Comparison of ENCODE assay signal across 13 cellular contexts in the genomic region with DNA sequence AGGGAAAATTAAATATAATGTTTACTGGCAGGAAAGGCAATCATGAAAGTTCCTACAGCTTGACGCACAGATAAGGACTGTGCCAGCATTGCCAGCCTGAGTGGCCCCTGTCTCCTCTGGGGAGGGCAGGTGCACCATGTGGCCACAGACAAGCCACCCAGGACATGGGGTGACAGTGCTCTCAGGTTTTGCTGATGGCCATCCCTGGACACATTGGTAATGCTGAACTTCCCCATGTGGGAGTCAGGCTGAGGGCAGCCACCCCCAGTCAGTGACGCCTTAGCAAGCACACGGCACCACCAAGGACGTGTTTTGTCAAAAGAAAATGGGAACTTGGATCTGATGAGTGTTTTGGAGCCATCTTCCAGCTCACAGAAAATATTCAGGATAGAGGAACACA.
DNase-seq lines count a peak whose midpoint lies in the region; ATAC-seq, FAIRE-seq and TF ChIP-seq lines count a peak whose summit lies in the region.
"Had no signal": no experiment of that assay in that cellular context is flagged by ENCODE, and none has a peak within 500 bp of the region (broad histone marks: within the 10 kb centered on the region; RNA-seq: fewer than 3 reads in every experiment).

No MANE protein-coding gene starts in this region.

- H3K27ac ChIP-seq in H1 (ENCODE audit: low read depth, low read length) (no peak overlapping the region), neuronal stem cell (replicated peaks; ENCODE audit: low read length) (no peak overlapping the region), spleen (no peak overlapping the region)
- H3K27ac ChIP-seq: BLaER1, GM23248 had no signal

- no peak for TF ChIP-seq CTCF in H1 (IDR thresholded peaks at IDR 0.05; ENCODE audit: control extremely low read depth in 1 of 3, insufficient read depth in 1 of 3, low read depth in 1 of 3, low read length in 3 of 3)
- no peak for TF ChIP-seq CTCF in spleen (IDR thresholded peaks at IDR 0.05 in 8 of 11, conservative IDR thresholded peaks at IDR 0.05 in 3 of 11)
- TF ChIP-seq CTCF in nephron progenitor cell (IDR thresholded peaks at IDR 0.05), result no peak

- no peaks in the 10 kb centered on the region for H3K79me2 ChIP-seq in H1 (ENCODE audit: control insufficient read depth in 1 of 2, insufficient read depth in 2 of 2, low read length in 2 of 2)

- H3K4me3 ChIP-seq in H1 (ENCODE audit: extremely low read depth in 1 of 4, insufficient read depth in 2 of 4, low read depth in 3 of 4, low read length in 4 of 4) (no peak overlapping the region), neuronal stem cell (ENCODE audit: low read length in 2 of 2) (no peak overlapping the region), spleen (no peak overlapping the region), MG63 (no peak overlapping the region)
- H3K4me3 ChIP-seq: BLaER1, GM23248 had no signal

- H3K79me1 ChIP-seq in H1 (ENCODE audit: low read depth, low read length) (no peaks in the 10 kb centered on the region), neuronal stem cell (ENCODE audit: low read depth, low read length) (no peaks in the 10 kb centered on the region)

- H3K23ac ChIP-seq in H1 (ENCODE audit: insufficient read length), result no peak overlapping the region
- H3K23ac ChIP-seq in neuronal stem cell (ENCODE audit: low read depth, low read length, poor library complexity), result peak overlapping the region; percentile 34

- peak overlapping the region; percentile 88; the same call in 1 of the 2 replicates for H2AK5ac ChIP-seq in H1 (ENCODE audit: low read depth, low read length)
- H2AK5ac ChIP-seq in neuronal stem cell (ENCODE audit: low read depth, low read length), result no peak overlapping the region

- no peaks in the 10 kb centered on the region for H3K9me3 ChIP-seq in H1 (ENCODE audit: insufficient read depth in 2 of 2, low read depth in 1 of 2, low read length in 1 of 2)
- no peaks in the 10 kb centered on the region for H3K9me3 ChIP-seq in neuronal stem cell (replicated peaks in 1 of 2; ENCODE audit: control insufficient read depth in 2 of 2, insufficient read depth in 1 of 2, low read depth in 1 of 2, low read length in 2 of 2)
- no peaks in the 10 kb centered on the region for H3K9me3 ChIP-seq in spleen
- no peaks in the 10 kb centered on the region for H3K9me3 ChIP-seq in MG63
- H3K9me3 ChIP-seq: BLaER1 had no signal

- H3K9ac ChIP-seq in H1 (replicated peaks in 1 of 4; ENCODE audit: extremely low read depth in 1 of 4, low read depth in 3 of 4, low read length in 3 of 4) (no peak overlapping the region), neuronal stem cell (ENCODE audit: low read depth, low read length, poor library complexity) (no peak overlapping the region)
- H3K9ac ChIP-seq: BLaER1, GM23248 had no signal

- no peak for TF ChIP-seq RAD21 in H1 (IDR thresholded peaks at IDR 0.05 in 1 of 2, conservative IDR thresholded peaks at IDR 0.05 in 1 of 2; ENCODE audit: low read depth in 2 of 2, low read length in 2 of 2)

- H3K18ac ChIP-seq in H1 (ENCODE audit: extremely low read depth, low read length) (no peak overlapping the region), neuronal stem cell (ENCODE audit: low read length) (peak overlapping the region; percentile 22)

- no peak for TF ChIP-seq EP300 in H1 (IDR thresholded peaks at IDR 0.05; ENCODE audit: borderline replicate concordance in 1 of 2, low read depth in 2 of 2, low read length in 2 of 2)

- H4K8ac ChIP-seq in H1 (ENCODE audit: extremely low read depth, insufficient read depth, low read length), result no peak overlapping the region
- H4K8ac ChIP-seq in neuronal stem cell (ENCODE audit: low read depth, low read length), result no peak overlapping the region

- peaks cover 35% of the 10 kb centered on the region for H3K27me3 Mint-ChIP-seq in nephron progenitor cell (ENCODE audit: low read depth, poor library complexity)

- CTCF ChIA-PET in H1 (lab: Charles Lee; ENCODE audit: partially characterized antibody), result no interaction called here

- intact Hi-C loops in spleen (cut with DNase I; ENCODE audit: low total_unique reads), result no loop called here

- H4K91ac ChIP-seq in H1 (replicated peaks; ENCODE audit: insufficient read length, low read length) (peak overlapping the region; percentile 25), neuronal stem cell (ENCODE audit: low read depth, low read length, poor library complexity) (no peak overlapping the region)

- H2BK15ac ChIP-seq in H1 (ENCODE audit: low read length) (no peak overlapping the region), neuronal stem cell (ENCODE audit: low read length) (no peak overlapping the region)

- no peak for FAIRE-seq in H1 (lab: Jason Lieb, UNC)

- H3K56ac ChIP-seq in H1 (replicated peaks; ENCODE audit: insufficient read length, low read depth, low read length), result no peak overlapping the region

- H3K36me3 ChIP-seq in H1 (ENCODE audit: control insufficient read depth in 2 of 4, insufficient read depth in 4 of 4, low read length in 3 of 4), result no peaks in the 10 kb centered on the region
- no peaks in the 10 kb centered on the region for H3K36me3 ChIP-seq in neuronal stem cell (replicated peaks in 1 of 2; ENCODE audit: control insufficient read depth in 2 of 2, insufficient read depth in 2 of 2, low read length in 2 of 2)
- H3K36me3 ChIP-seq in spleen, result no peaks in the 10 kb centered on the region
- no peaks in the 10 kb centered on the region for H3K36me3 ChIP-seq in MG63
- H3K36me3 ChIP-seq: BLaER1 had no signal

- H3K4me3 Mint-ChIP-seq in nephron progenitor cell, result no peak overlapping the region
- H3K4me3 Mint-ChIP-seq: CD8-positive, alpha-beta memory T cell had no signal

- H3K14ac ChIP-seq in H1 (ENCODE audit: insufficient read length) (no peak overlapping the region), neuronal stem cell (ENCODE audit: low read length) (no peak overlapping the region)

- peak overlapping the region; percentile 29; the same call in 1 of the 2 replicates for H2BK20ac ChIP-seq in H1 (ENCODE audit: low read length)

- ATAC-seq in GM18870 (IDR thresholded peaks at IDR 0.05; ENCODE audit: unreplicated experiment), result no peak

- POLR2A ChIA-PET in H1 (lab: Charles Lee; ENCODE audit: partially characterized antibody), result no interaction called here

- peak; percentile 34 for DNase-seq in activated CD8-positive, alpha-beta memory T cell treated with anti-CD3 and anti-CD28 coated beads, Interleukin-2, amount 50 U/mL, for 48 hours
- DNase-seq in activated CD8-positive, alpha-beta memory T cell treated with anti-CD3 and anti-CD28 coated beads, Interleukin-2, amount 50 U/mL, for 4 hours, result no peak
- DNase-seq in H1 (ENCODE audit: low read depth in 1 of 2, low spot score in 2 of 2), result peak in 1 of 2 experiments; percentile 37
- DNase-seq in neuronal stem cell (ENCODE audit: low spot score), result no peak
- DNase-seq in spleen, result peak; percentile 51
- no peak for DNase-seq in nephron progenitor cell
- DNase-seq in MG63, result no peak
- DNase-seq: 8988T; AML-193; CD8-positive, alpha-beta memory T cell; GM23248 had no signal

- no peak overlapping the region; the same call in 1 of the 2 replicates for H2BK5ac ChIP-seq in H1 (ENCODE audit: low read depth, low read length)
- no peak overlapping the region for H2BK5ac ChIP-seq in neuronal stem cell (ENCODE audit: low read length)

- WGBS in H1 (ENCODE audit: extremely low coverage in 1 of 2, insufficient coverage in 1 of 2, insufficient read length in 1 of 2, insufficient replicate concordance in 2 of 2, low coverage in 1 of 2, low lambda C conversion rate in 2 of 2, missing lambda C conversion rate in 1 of 2), 2 experiments, result 87% methylated on average over 4 of the region's 4 CpGs; no CpG with 5 or more reads in 1 of the 2 experiments
- no CpG with 5 or more reads among the region's 4 CpGs for WGBS in neuronal stem cell (ENCODE audit: extremely low coverage in 2 of 2, insufficient read length in 2 of 2, insufficient replicate concordance in 1 of 2), 2 donors
- WGBS in spleen, 5 donors, result 61 to 80% (median 69%) methylated on average over 4 of the region's 4 CpGs

- H2BK12ac ChIP-seq in H1 (ENCODE audit: low read depth, low read length) (peak overlapping the region; percentile 97; the same call in 1 of the 2 replicates), neuronal stem cell (ENCODE audit: low read length) (no peak overlapping the region)

- H3K4me2 ChIP-seq in H1 (ENCODE audit: insufficient read depth in 1 of 2, low read depth in 2 of 2, low read length in 2 of 2) (no peak overlapping the region), neuronal stem cell (ENCODE audit: insufficient read depth, low read length, poor library complexity, severe bottlenecking) (no peak overlapping the region)
- H3K4me2 ChIP-seq: BLaER1 had no signal

- TF ChIP-seq POLR2A in H1 (IDR thresholded peaks at IDR 0.05; ENCODE audit: control extremely low read depth in 1 of 2, low read depth in 2 of 2, low read length in 2 of 2) (no peak), spleen (IDR thresholded peaks at IDR 0.05) (no peak)

- H4K5ac ChIP-seq in H1 (ENCODE audit: insufficient read length, low read depth, low read length), result no peak overlapping the region

- no peak overlapping the region for H3K27ac Mint-ChIP-seq in nephron progenitor cell
- H3K27ac Mint-ChIP-seq: CD8-positive, alpha-beta memory T cell had no signal

- no peak overlapping the region for H2AFZ ChIP-seq in H1 (ENCODE audit: low read length)
- no peak overlapping the region for H2AFZ ChIP-seq in neuronal stem cell (ENCODE audit: low read length)
- H2AFZ ChIP-seq: GM23248 had no signal

- H3K23me2 ChIP-seq in H1 (ENCODE audit: low read depth, low read length), result no peaks in the 10 kb centered on the region

- no peaks in the 10 kb centered on the region for H3K36me3 Mint-ChIP-seq in nephron progenitor cell (ENCODE audit: low read depth)
- H3K36me3 Mint-ChIP-seq: CD8-positive, alpha-beta memory T cell had no signal

- H3K27me3 ChIP-seq in H1 (replicated peaks in 1 of 4; ENCODE audit: control insufficient read depth in 3 of 4, extremely low read depth in 1 of 4, insufficient read depth in 3 of 4, low read length in 3 of 4) (peaks cover 0 to 3% (median 0%) of the 10 kb centered on the region in 4 experiments; a peak in 5 of 7 replicates), neuronal stem cell (ENCODE audit: control insufficient read depth in 3 of 3, insufficient read depth in 3 of 3, low read depth in 1 of 3, low read length in 3 of 3) (peaks cover 0 to 8% (median 0%) of the 10 kb centered on the region in 3 experiments), spleen (replicated peaks in 1 of 7) (peaks cover 0 to 71% (median 15%) of the 10 kb centered on the region in 7 donors), MG63 (no peaks in the 10 kb centered on the region; the same call in 1 of the 2 replicates)
- H3K27me3 ChIP-seq: BLaER1 had no signal

- H3K9me3 Mint-ChIP-seq in nephron progenitor cell, result no peaks in the 10 kb centered on the region
- H3K9me3 Mint-ChIP-seq: CD8-positive, alpha-beta memory T cell had no signal

- H2BK120ac ChIP-seq in H1 (replicated peaks; ENCODE audit: low read depth, low read length), result peak overlapping the region; percentile 21
- H2BK120ac ChIP-seq in neuronal stem cell (ENCODE audit: low read depth, low read length), result no peak overlapping the region

- H3K4me1 ChIP-seq in H1 (replicated peaks in 1 of 4; ENCODE audit: control insufficient read depth in 3 of 4, insufficient read depth in 4 of 4, low read length in 3 of 4), result peaks cover 2 to 12% (median 6%) of the 10 kb centered on the region in 4 experiments; a peak in 4 of 7 replicates
- H3K4me1 ChIP-seq in neuronal stem cell (ENCODE audit: control insufficient read depth in 2 of 2, insufficient read depth in 1 of 2, low read depth in 1 of 2, low read length in 2 of 2), result no peaks in the 10 kb centered on the region
- no peaks in the 10 kb centered on the region for H3K4me1 ChIP-seq in spleen
- H3K4me1 ChIP-seq: BLaER1 had no signal

- H4K20me1 ChIP-seq in H1 (replicated peaks in 1 of 2; ENCODE audit: control insufficient read depth in 1 of 2, insufficient read depth in 2 of 2, low read length in 2 of 2), result no peaks in the 10 kb centered on the region
- H4K20me1 ChIP-seq: BLaER1 had no signal

- H3K4ac ChIP-seq in H1 (replicated peaks; ENCODE audit: insufficient read length, low read depth, low read length) (peak overlapping the region; percentile 92), neuronal stem cell (ENCODE audit: low read length) (no peak overlapping the region)

- H3K4me1 Mint-ChIP-seq in nephron progenitor cell, result no peaks in the 10 kb centered on the region
- H3K4me1 Mint-ChIP-seq: CD8-positive, alpha-beta memory T cell had no signal

Comparison
In these comparisons a context has a peak if more than half of its experiments do, and no peak if none do; other contexts are left out.
1. DNase-seq: peak in activated CD8-positive, alpha-beta memory T cell treated with anti-CD3 and anti-CD28 coated beads, Interleukin-2, amount 50 U/mL, for 48 hours (single experiment) and spleen (single experiment); none in activated CD8-positive, alpha-beta memory T cell treated with anti-CD3 and anti-CD28 coated beads, Interleukin-2, amount 50 U/mL, for 4 hours (single experiment), neuronal stem cell (single experiment), nephron progenitor cell (single experiment) and MG63 (single experiment).